In the genomic region with DNA sequence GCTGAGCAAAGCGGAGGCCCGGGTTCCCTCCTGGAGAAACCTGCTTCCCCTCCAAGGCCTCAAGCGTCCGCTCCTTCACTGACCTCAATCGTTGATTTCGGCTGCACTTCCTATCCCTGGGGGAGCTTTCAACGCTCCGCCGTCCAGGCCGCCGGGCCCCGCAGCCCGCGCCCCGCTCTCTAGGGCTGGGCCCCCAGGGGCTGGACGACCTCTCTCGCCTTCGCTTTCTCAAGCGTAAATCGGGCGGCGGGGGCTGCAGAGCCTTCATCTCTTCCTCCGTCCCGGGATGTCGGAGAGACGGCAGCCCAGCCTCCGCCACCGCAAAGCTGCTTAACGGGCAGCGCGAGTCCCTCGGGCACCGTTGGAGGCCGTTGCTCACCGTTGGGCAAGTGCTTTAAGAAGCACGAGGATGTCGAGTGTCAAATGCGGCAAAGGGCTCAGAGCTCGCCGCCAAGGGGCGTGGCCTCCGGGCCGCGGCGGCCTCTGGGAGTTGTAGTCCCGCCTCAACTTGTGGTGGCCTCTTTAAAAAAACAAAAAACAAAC, we compare ENCODE assay signal across 8 cellular contexts. TPM values are rescaled to one million over a fixed set of nuclear protein-coding genes. Genes with fewer than 3 reads are reported as not detected.
DNase-seq lines count a peak whose midpoint lies in the region; ATAC-seq lines count a peak whose summit lies in the region.

No MANE protein-coding gene starts in this region.

- DNase-seq in GM03348 (ENCODE audit: low spot score) (peak; percentile 36), medulla oblongata (ENCODE audit: extremely low spot score) (peak; percentile 81), NCI-H1694 (lab: John Stamatoyannopoulos, UW) (no peak), MG63 (no peak)
- DNase-seq in activated CD4-positive, alpha-beta T cell treated with anti-CD3 and anti-CD28 coated beads, Interleukin-2, amount 50 U/mL, for 48 hours = peak; percentile 73 to 78
- peak; percentile 72 for DNase-seq in effector CD4-positive, alpha-beta T cell
- DNase-seq in stimulated activated CD4-positive, alpha-beta T cell treated with anti-CD3 and anti-CD28 coated beads, TNF-alpha, amount 100 ng/mL, for 1 hour (ENCODE audit: low read depth in 3 of 3, low spot score in 1 of 3) = peak; percentile 47 to 72 (median 62)

- H3K4me3 ChIP-seq in MG63 = no peak overlapping the region

- no peaks in the 10 kb centered on the region for H3K9me3 ChIP-seq in MG63

- no peaks in the 10 kb centered on the region for H3K36me3 ChIP-seq in MG63

- no peaks in the 10 kb centered on the region for H3K27me3 ChIP-seq in MG63

- peak; percentile 60 for ATAC-seq in HG03139 (IDR thresholded peaks at IDR 0.05; ENCODE audit: unreplicated experiment)

RNA-seq across cellular contexts. Expression of a gene that starts 8.5 kb away (rescaled TPM):
- total RNA-seq in MG63 (2014; rRNA removed; shearing (Covaris generic); ENCODE audit: low replicate concordance) = 23.5 and 30.4 TPM in 2 replicates

RNA-seq across cellular contexts. Expression of a gene that starts 27.8 kb away (rescaled TPM):
- 59.6 and 69.4 TPM in 2 replicates for total RNA-seq in MG63 (2014; rRNA removed; shearing (Covaris generic); ENCODE audit: low replicate concordance)

RNA-seq across cellular contexts. Expression of a gene that starts 57.1 kb away (rescaled TPM):
- total RNA-seq in MG63 (2014; rRNA removed; shearing (Covaris generic); ENCODE audit: low replicate concordance) = 0.54 and 0.72 TPM in 2 replicates

Comparison
In these comparisons a context has a peak if more than half of its experiments do, and no peak if none do; other contexts are left out.
1. DNase-seq: peak in GM03348 (single experiment), activated CD4-positive, alpha-beta T cell treated with anti-CD3 and anti-CD28 coated beads, Interleukin-2, amount 50 U/mL, for 48 hours (2 of 2), effector CD4-positive, alpha-beta T cell (single experiment), medulla oblongata (single experiment) and stimulated activated CD4-positive, alpha-beta T cell treated with anti-CD3 and anti-CD28 coated beads, TNF-alpha, amount 100 ng/mL, for 1 hour (3 of 3); none in NCI-H1694 (single experiment) and MG63 (single experiment).